In the genomic region with DNA sequence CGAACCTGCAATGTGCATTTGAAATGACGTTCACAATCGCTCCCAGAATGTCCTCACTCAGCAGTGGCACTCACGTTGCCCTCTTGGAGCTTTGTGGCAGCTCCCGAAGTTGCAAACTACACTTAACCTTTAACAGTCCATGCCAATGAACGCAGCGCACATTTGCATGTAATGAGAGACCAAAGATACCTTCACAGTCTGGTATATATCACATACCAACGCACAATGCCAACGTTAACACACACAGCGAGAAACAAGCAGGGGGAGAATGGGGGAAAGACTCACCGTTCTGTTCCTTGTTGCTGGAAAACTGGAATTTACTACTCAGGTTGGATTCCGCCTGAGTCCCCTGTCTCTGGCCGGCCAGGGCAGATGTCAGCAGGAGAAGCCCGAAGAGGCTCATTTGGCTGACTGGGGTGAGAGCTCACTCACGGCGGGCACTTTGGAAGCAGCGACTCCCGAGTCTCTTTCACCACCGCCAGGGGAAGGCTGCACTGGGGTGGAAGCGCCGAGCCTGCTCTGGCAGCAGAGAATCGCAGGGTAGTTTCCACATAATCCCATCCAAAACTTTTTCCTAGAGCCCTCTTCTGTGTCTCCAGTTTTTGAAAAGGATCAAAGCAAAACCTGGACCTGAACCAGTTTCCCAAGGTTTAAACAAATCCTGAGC, we compare ENCODE assay signal across 8 cellular contexts. TPM values are rescaled to one million over a fixed set of nuclear protein-coding genes. Genes with fewer than 3 reads are reported as not detected.
DNase-seq lines count a peak whose midpoint lies in the region; ATAC-seq and TF ChIP-seq lines count a peak whose summit lies in the region.

No MANE protein-coding gene starts in this region.

- H3K36me3 Mint-ChIP-seq in activated T-helper 1 cell treated with anti-CD3 and anti-CD28 coated beads, Interleukin-12 subunit alpha, Interleukin-12 subunit beta, Interleukin-2, Interleukin-4 antibody, amounts not matched to agents 30 ng/mL and 10 ng/mL and 1 ng/mL, durations not matched to agents 14 hours and 24 hours and 36 hours (ENCODE audit: low read depth), result peaks cover 3% of the 10 kb centered on the region
- no peaks in the 10 kb centered on the region for H3K36me3 Mint-ChIP-seq in natural killer cell

- H3K36me3 ChIP-seq in gastroesophageal sphincter, result no peaks in the 10 kb centered on the region

- intact Hi-C loops in activated T-helper 1 cell treated with anti-CD3 and anti-CD28 coated beads, Interleukin-12 subunit alpha, Interleukin-12 subunit beta, Interleukin-2, Interleukin-4 antibody, amounts not matched to agents 30 ng/mL and 10 ng/mL and 1 ng/mL, durations not matched to agents 14 hours and 24 hours and 36 hours (cut with micrococcal nuclease), result no loop called here
- intact Hi-C loops in natural killer cell (cut with micrococcal nuclease), result no loop called here

- H3K4me1 Mint-ChIP-seq in activated T-helper 1 cell treated with anti-CD3 and anti-CD28 coated beads, Interleukin-12 subunit alpha, Interleukin-12 subunit beta, Interleukin-2, Interleukin-4 antibody, amounts not matched to agents 30 ng/mL and 10 ng/mL and 1 ng/mL, durations not matched to agents 14 hours and 24 hours and 36 hours (ENCODE audit: low read depth), result peaks cover 7% of the 10 kb centered on the region
- peaks cover 0 to 6% of the 10 kb centered on the region in 2 donors for H3K4me1 Mint-ChIP-seq in natural killer cell

- peaks cover 0 to 50% (median 3%) of the 10 kb centered on the region in 3 donors for H3K4me1 ChIP-seq in gastroesophageal sphincter

- no peak for TF ChIP-seq POLR2A in gastroesophageal sphincter (IDR thresholded peaks at IDR 0.05)

- H3K4me3 ChIP-seq in gastroesophageal sphincter, result peak overlapping the region; percentile 67 to 83

- no peaks in the 10 kb centered on the region for H3K27me3 ChIP-seq in gastroesophageal sphincter

- ATAC-seq in gastroesophageal sphincter, result peak; percentile 59
- ATAC-seq in natural killer cell, result no peak
- ATAC-seq in GM18519 (IDR thresholded peaks at IDR 0.05; ENCODE audit: low FRiP score, unreplicated experiment), result no peak
- no peak for ATAC-seq in HG03025 (IDR thresholded peaks at IDR 0.05; ENCODE audit: low FRiP score, unreplicated experiment)

- H3K9me3 ChIP-seq in gastroesophageal sphincter, result no peaks in the 10 kb centered on the region

- peak; percentile 77 for DNase-seq in ELR (ENCODE audit: low read depth)
- DNase-seq in LoVo (ENCODE audit: low spot score), result peak; percentile 67
- no peak for DNase-seq in activated T-helper 1 cell treated with anti-CD3 and anti-CD28 coated beads, Interleukin-12 subunit alpha, Interleukin-12 subunit beta, Interleukin-2, Interleukin-4 antibody, amounts not matched to agents 30 ng/mL and 10 ng/mL and 1 ng/mL, durations not matched to agents 14 hours and 24 hours and 36 hours (ENCODE audit: low spot score)
- DNase-seq in natural killer cell, result no peak
- DNase-seq in GOT3 (lab: John Stamatoyannopoulos, UW), result no peak

- peak; percentile 55 to 77 (median 67) for TF ChIP-seq CTCF in gastroesophageal sphincter (IDR thresholded peaks at IDR 0.05)
- no peak for TF ChIP-seq CTCF in natural killer cell (IDR thresholded peaks at IDR 0.05)

- H3K4me3 Mint-ChIP-seq in activated T-helper 1 cell treated with anti-CD3 and anti-CD28 coated beads, Interleukin-12 subunit alpha, Interleukin-12 subunit beta, Interleukin-2, Interleukin-4 antibody, amounts not matched to agents 30 ng/mL and 10 ng/mL and 1 ng/mL, durations not matched to agents 14 hours and 24 hours and 36 hours, result peak overlapping the region; percentile 60
- peak overlapping the region; percentile 69 for H3K4me3 Mint-ChIP-seq in natural killer cell

- H3K9me3 Mint-ChIP-seq in activated T-helper 1 cell treated with anti-CD3 and anti-CD28 coated beads, Interleukin-12 subunit alpha, Interleukin-12 subunit beta, Interleukin-2, Interleukin-4 antibody, amounts not matched to agents 30 ng/mL and 10 ng/mL and 1 ng/mL, durations not matched to agents 14 hours and 24 hours and 36 hours, result no peaks in the 10 kb centered on the region
- H3K9me3 Mint-ChIP-seq in natural killer cell, result peaks cover 2 to 6% of the 10 kb centered on the region in 2 donors

- H3K27me3 Mint-ChIP-seq in activated T-helper 1 cell treated with anti-CD3 and anti-CD28 coated beads, Interleukin-12 subunit alpha, Interleukin-12 subunit beta, Interleukin-2, Interleukin-4 antibody, amounts not matched to agents 30 ng/mL and 10 ng/mL and 1 ng/mL, durations not matched to agents 14 hours and 24 hours and 36 hours (ENCODE audit: insufficient read depth), result peaks cover 39% of the 10 kb centered on the region
- H3K27me3 Mint-ChIP-seq in natural killer cell (ENCODE audit: low read depth in 2 of 2), result peaks cover 28 to 52% of the 10 kb centered on the region in 2 donors

- TF ChIP-seq EP300 in gastroesophageal sphincter (IDR thresholded peaks at IDR 0.05), result no peak

- H3K27ac Mint-ChIP-seq in activated T-helper 1 cell treated with anti-CD3 and anti-CD28 coated beads, Interleukin-12 subunit alpha, Interleukin-12 subunit beta, Interleukin-2, Interleukin-4 antibody, amounts not matched to agents 30 ng/mL and 10 ng/mL and 1 ng/mL, durations not matched to agents 14 hours and 24 hours and 36 hours, result no peak overlapping the region
- H3K27ac Mint-ChIP-seq in natural killer cell, result no peak overlapping the region

- 0 to 6% methylated on average over 10 to 17 of the region's 22 CpGs for WGBS in gastroesophageal sphincter (ENCODE audit: low coverage in 1 of 2), 2 donors

- peak overlapping the region; percentile 66 to 96 (median 92) for H3K27ac ChIP-seq in gastroesophageal sphincter

RNA-seq across cellular contexts. Expression of gene PDGFC, which starts 1.0 kb away (rescaled TPM):
- not detected in 2 replicates for total RNA-seq in activated T-helper 1 cell treated with anti-CD3 and anti-CD28 coated beads, Interleukin-12 subunit alpha, Interleukin-12 subunit beta, Interleukin-2, Interleukin-4 antibody, amounts not matched to agents 30 ng/mL and 10 ng/mL and 1 ng/mL, durations not matched to agents 14 hours and 24 hours and 36 hours
- 10 to 100 TPM; 28.0 to 43.9 (median 34.8) TPM for total RNA-seq in gastroesophageal sphincter
- 1 to 10 TPM in 1 of 3 donors, under 1 TPM in 2; 0.72 to 1.6 (median 0.90) TPM for total RNA-seq in natural killer cell

Comparison
In these comparisons a context has a peak if more than half of its experiments do, and no peak if none do; other contexts are left out.
1. DNase-seq: peak in ELR (single experiment) and LoVo (single experiment); none in activated T-helper 1 cell treated with anti-CD3 and anti-CD28 coated beads, Interleukin-12 subunit alpha, Interleukin-12 subunit beta, Interleukin-2, Interleukin-4 antibody, amounts not matched to agents 30 ng/mL and 10 ng/mL and 1 ng/mL, durations not matched to agents 14 hours and 24 hours and 36 hours (single experiment), natural killer cell (single experiment) and GOT3 (single experiment).
2. RNA of gene PDGFC, which starts 1.0 kb away (total RNA-seq): 28.0 to 43.9 TPM in gastroesophageal sphincter; 0.72 to 1.6 TPM in natural killer cell and not detected in activated T-helper 1 cell treated with anti-CD3 and anti-CD28 coated beads, Interleukin-12 subunit alpha, Interleukin-12 subunit beta, Interleukin-2, Interleukin-4 antibody, amounts not matched to agents 30 ng/mL and 10 ng/mL and 1 ng/mL, durations not matched to agents 14 hours and 24 hours and 36 hours; every median in the first group is over 10 times any median in the second.